ENCODE assay signal across 19 cellular contexts in the genomic region with DNA sequence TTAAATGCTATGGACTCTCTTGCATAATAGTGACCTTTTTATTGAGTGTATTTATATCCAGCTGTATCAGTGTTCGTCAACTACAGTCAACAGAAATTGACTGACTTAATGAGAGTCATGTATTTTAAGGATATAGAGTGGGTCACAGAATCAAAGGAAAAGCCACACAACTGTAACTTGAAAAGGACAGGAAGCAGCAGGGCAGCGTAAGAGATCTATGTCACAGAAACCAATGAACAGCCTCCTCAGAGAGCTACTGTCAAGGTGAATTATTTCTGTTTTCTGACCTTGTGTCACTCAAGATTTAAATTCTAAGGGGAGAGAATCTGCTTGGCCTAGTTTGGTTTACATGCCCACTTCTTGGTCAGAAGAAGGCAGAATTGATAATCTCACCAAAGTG.
DNase-seq lines count a peak whose midpoint lies in the region; ATAC-seq and TF ChIP-seq lines count a peak whose summit lies in the region.
"Had no signal": no experiment of that assay in that cellular context is flagged by ENCODE, and none has a peak within 500 bp of the region (broad histone marks: within the 10 kb centered on the region; RNA-seq: fewer than 3 reads in every experiment).

No MANE protein-coding gene starts in this region.

- ATAC-seq in activated naive CD8-positive, alpha-beta T cell treated with anti-CD3 and anti-CD28 coated beads, Interleukin-2, amount 10 ng/mL, durations not matched to agents 7 days and 5 days (ENCODE audit: low read depth): peak; percentile 73
- no peak for ATAC-seq in activated naive CD8-positive, alpha-beta T cell treated with anti-CD3 and anti-CD28 coated beads, Interleukin-2, amount 50 U/mL, for 24 hours
- peak; percentile 31 for ATAC-seq in naive thymus-derived CD4-positive, alpha-beta T cell
- ATAC-seq: CD8-positive, alpha-beta T cell; GM12878 had no signal

- H3K4me3 Mint-ChIP-seq in activated naive CD8-positive, alpha-beta T cell treated with anti-CD3 and anti-CD28 coated beads, Interleukin-2, amount 10 ng/mL, durations not matched to agents 7 days and 5 days: no peak overlapping the region
- H3K4me3 Mint-ChIP-seq in activated naive CD8-positive, alpha-beta T cell treated with anti-CD3 and anti-CD28 coated beads, Interleukin-2, amount 50 U/mL, for 24 hours: no peak overlapping the region
- H3K4me3 Mint-ChIP-seq in naive thymus-derived CD4-positive, alpha-beta T cell: no peak overlapping the region
- H3K4me3 Mint-ChIP-seq: B cell; CD4-positive, CD25-positive, alpha-beta regulatory T cell; CD8-positive, alpha-beta T cell had no signal

- H3K4me1 Mint-ChIP-seq in activated naive CD8-positive, alpha-beta T cell treated with anti-CD3 and anti-CD28 coated beads, Interleukin-2, amount 10 ng/mL, durations not matched to agents 7 days and 5 days: peaks cover 5% of the 10 kb centered on the region
- H3K4me1 Mint-ChIP-seq in activated naive CD8-positive, alpha-beta T cell treated with anti-CD3 and anti-CD28 coated beads, Interleukin-2, amount 50 U/mL, for 24 hours: no peaks in the 10 kb centered on the region
- peaks cover 0 to 8% (median 6%) of the 10 kb centered on the region in 7 donors for H3K4me1 Mint-ChIP-seq in naive thymus-derived CD4-positive, alpha-beta T cell
- H3K4me1 Mint-ChIP-seq: B cell had no signal

- no peaks in the 10 kb centered on the region for H3K36me3 Mint-ChIP-seq in activated naive CD8-positive, alpha-beta T cell treated with anti-CD3 and anti-CD28 coated beads, Interleukin-2, amount 10 ng/mL, durations not matched to agents 7 days and 5 days
- no peaks in the 10 kb centered on the region for H3K36me3 Mint-ChIP-seq in activated naive CD8-positive, alpha-beta T cell treated with anti-CD3 and anti-CD28 coated beads, Interleukin-2, amount 50 U/mL, for 24 hours (ENCODE audit: low read depth)
- H3K36me3 Mint-ChIP-seq in naive thymus-derived CD4-positive, alpha-beta T cell: no peaks in the 10 kb centered on the region
- H3K36me3 Mint-ChIP-seq: CD4-positive, CD25-positive, alpha-beta regulatory T cell; CD8-positive, alpha-beta T cell had no signal

- no peaks in the 10 kb centered on the region for H3K9me2 ChIP-seq in Loucy (replicated peaks; ENCODE audit: low read depth, low read length)

- peaks cover 8% of the 10 kb centered on the region for H3K27me3 Mint-ChIP-seq in activated naive CD8-positive, alpha-beta T cell treated with anti-CD3 and anti-CD28 coated beads, Interleukin-2, amount 10 ng/mL, durations not matched to agents 7 days and 5 days
- H3K27me3 Mint-ChIP-seq in activated naive CD8-positive, alpha-beta T cell treated with anti-CD3 and anti-CD28 coated beads, Interleukin-2, amount 50 U/mL, for 24 hours: no peaks in the 10 kb centered on the region
- H3K27me3 Mint-ChIP-seq in naive thymus-derived CD4-positive, alpha-beta T cell: peaks cover 0 to 7% (median 5%) of the 10 kb centered on the region in 5 donors

- H3K79me2 ChIP-seq in Loucy (ENCODE audit: insufficient read depth, low read length): no peaks in the 10 kb centered on the region

- H3K9ac ChIP-seq in Loucy (ENCODE audit: low read depth, low read length, poor library complexity, severe bottlenecking): no peak overlapping the region
- H3K9ac ChIP-seq: BLaER1, GM23248 had no signal

- POLR2A ChIA-PET in activated naive CD8-positive, alpha-beta T cell treated with anti-CD3 and anti-CD28 coated beads, Interleukin-2, amount 10 ng/mL, durations not matched to agents 7 days and 5 days (lab: Charles Lee): no interaction called here
- POLR2A ChIA-PET in naive thymus-derived CD4-positive, alpha-beta T cell (lab: Charles Lee): no interaction called here

- H3K27me3 ChIP-seq in Loucy (ENCODE audit: insufficient read depth, low read length, poor library complexity, severe bottlenecking): no peaks in the 10 kb centered on the region
- no peaks in the 10 kb centered on the region for H3K27me3 ChIP-seq in naive thymus-derived CD4-positive, alpha-beta T cell (ENCODE audit: control insufficient read depth in 2 of 2, insufficient read depth in 2 of 2, low read length in 2 of 2)
- H3K27me3 ChIP-seq: BLaER1 had no signal

- no peak overlapping the region for H3K27ac Mint-ChIP-seq in activated naive CD8-positive, alpha-beta T cell treated with anti-CD3 and anti-CD28 coated beads, Interleukin-2, amount 10 ng/mL, durations not matched to agents 7 days and 5 days
- no peak overlapping the region for H3K27ac Mint-ChIP-seq in activated naive CD8-positive, alpha-beta T cell treated with anti-CD3 and anti-CD28 coated beads, Interleukin-2, amount 50 U/mL, for 24 hours
- no peak overlapping the region for H3K27ac Mint-ChIP-seq in naive thymus-derived CD4-positive, alpha-beta T cell
- H3K27ac Mint-ChIP-seq: B cell; CD4-positive, CD25-positive, alpha-beta regulatory T cell; CD8-positive, alpha-beta T cell had no signal

- no peak overlapping the region for H2AFZ ChIP-seq in Loucy (ENCODE audit: low read length)
- H2AFZ ChIP-seq: GM23248 had no signal

- H3K9me3 ChIP-seq in Loucy (ENCODE audit: insufficient read depth, low read depth, low read length): no peaks in the 10 kb centered on the region
- H3K9me3 ChIP-seq in naive thymus-derived CD4-positive, alpha-beta T cell (ENCODE audit: control insufficient read depth in 2 of 3, low read length in 3 of 3): no peaks in the 10 kb centered on the region
- H3K9me3 ChIP-seq: BLaER1, Caco-2 had no signal

- H3K27ac ChIP-seq in naive thymus-derived CD4-positive, alpha-beta T cell (ENCODE audit: low read depth, low read length): no peak overlapping the region
- H3K27ac ChIP-seq: BLaER1, C4-2B, GM23248 had no signal

- DNase-seq in activated naive CD8-positive, alpha-beta T cell treated with anti-CD3 and anti-CD28 coated beads, Interleukin-2, amount 10 ng/mL, durations not matched to agents 7 days and 5 days: no peak
- no peak for DNase-seq in activated naive CD8-positive, alpha-beta T cell treated with anti-CD3 and anti-CD28 coated beads, Interleukin-2, amount 50 U/mL, for 24 hours
- peak in 4 of 9 donors; percentile 3 to 20 (median 3) for DNase-seq in naive thymus-derived CD4-positive, alpha-beta T cell
- no peak for DNase-seq in retina
- no peak for DNase-seq in OCI-M2 (lab: John Stamatoyannopoulos, UW; ENCODE audit: unreplicated experiment)
- DNase-seq: Caco-2; CD8-positive, alpha-beta T cell; DMS153; EL; GDM1; GM23248; H7; HCEC 1CT had no signal

- peak overlapping the region; percentile 3 for H3K4me2 ChIP-seq in Loucy (ENCODE audit: low read depth, low read length, poor library complexity, severe bottlenecking)
- H3K4me2 ChIP-seq: BLaER1 had no signal

- H3K4me1 ChIP-seq in Loucy (ENCODE audit: insufficient read depth, low read length, poor library complexity, severe bottlenecking): peaks cover 22% of the 10 kb centered on the region
- H3K4me1 ChIP-seq in naive thymus-derived CD4-positive, alpha-beta T cell (ENCODE audit: control insufficient read depth in 2 of 2, insufficient read depth in 2 of 2, low read length in 2 of 2): no peaks in the 10 kb centered on the region
- H3K4me1 ChIP-seq: BLaER1, Caco-2 had no signal

- CTCF ChIA-PET in naive thymus-derived CD4-positive, alpha-beta T cell (lab: Charles Lee): no interaction called here

- no peaks in the 10 kb centered on the region for H3F3A ChIP-seq in Loucy (ENCODE audit: low read depth)

- H3K4me3 ChIP-seq in Loucy (ENCODE audit: low read length, poor library complexity, severe bottlenecking): no peak overlapping the region
- no peak overlapping the region for H3K4me3 ChIP-seq in naive thymus-derived CD4-positive, alpha-beta T cell (ENCODE audit: low read length)
- H3K4me3 ChIP-seq: BLaER1, GM12878, GM23248 had no signal

- intact Hi-C loops in naive thymus-derived CD4-positive, alpha-beta T cell (cut with micrococcal nuclease): no loop called here

- H3K9me3 Mint-ChIP-seq in activated naive CD8-positive, alpha-beta T cell treated with anti-CD3 and anti-CD28 coated beads, Interleukin-2, amount 10 ng/mL, durations not matched to agents 7 days and 5 days: no peaks in the 10 kb centered on the region
- H3K9me3 Mint-ChIP-seq in activated naive CD8-positive, alpha-beta T cell treated with anti-CD3 and anti-CD28 coated beads, Interleukin-2, amount 50 U/mL, for 24 hours: no peaks in the 10 kb centered on the region
- no peaks in the 10 kb centered on the region for H3K9me3 Mint-ChIP-seq in naive thymus-derived CD4-positive, alpha-beta T cell
- H3K9me3 Mint-ChIP-seq: CD8-positive, alpha-beta T cell had no signal

- H4K20me1 ChIP-seq in Loucy (ENCODE audit: insufficient read depth, low read length, poor library complexity, severe bottlenecking): no peaks in the 10 kb centered on the region
- H4K20me1 ChIP-seq: BLaER1 had no signal

- no peaks in the 10 kb centered on the region for H3K36me3 ChIP-seq in Loucy (ENCODE audit: insufficient read depth, low read length)
- H3K36me3 ChIP-seq in naive thymus-derived CD4-positive, alpha-beta T cell (ENCODE audit: control insufficient read depth in 2 of 3, insufficient read depth in 3 of 3, low read length in 3 of 3): no peaks in the 10 kb centered on the region
- H3K36me3 ChIP-seq: BLaER1 had no signal

- TF ChIP-seq CTCF in Loucy (conservative IDR thresholded peaks at IDR 0.05; ENCODE audit: low read length): no peak
